25 cellular contexts compared by ENCODE assay signal in the genomic region with DNA sequence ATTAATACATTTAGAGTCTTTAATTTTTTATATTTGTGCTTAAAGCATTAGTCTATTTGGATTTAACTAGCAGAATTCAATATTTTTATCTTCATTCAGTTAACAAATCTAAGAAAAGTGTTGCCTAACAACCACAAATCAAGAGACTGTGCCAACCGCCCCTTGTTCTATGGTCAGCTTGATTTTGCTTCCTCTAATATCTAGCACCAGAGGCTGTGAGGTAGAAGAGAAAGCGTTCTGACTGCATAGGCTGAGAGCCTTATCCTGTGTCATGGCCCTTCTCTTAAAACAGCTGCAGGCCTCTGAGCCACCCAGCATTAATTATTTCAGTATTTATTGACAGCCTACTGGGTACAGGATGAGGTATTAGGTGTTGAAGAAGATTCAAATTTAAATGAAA.
"Had no signal": no experiment of that assay in that cellular context is flagged by ENCODE, and none has a peak within 500 bp of the region (broad histone marks: within the 10 kb centered on the region; RNA-seq: fewer than 3 reads in every experiment).

No MANE protein-coding gene starts in this region.

- ATAC-seq: foreskin keratinocyte; gastroesophageal sphincter; heart left ventricle; left colon; left lung; left ventricle myocardium superior; lower lobe of right lung; mucosa of descending colon; naive thymus-derived CD8-positive, alpha-beta T cell had no signal

- H3K27me3 ChIP-seq: esophagus muscularis mucosa, foreskin keratinocyte, gastroesophageal sphincter, heart left ventricle, hepatocyte, left lung had no signal

- DNase-seq: dermis blood vessel endothelial cell; dorsolateral prefrontal cortex; effector CD4-positive, alpha-beta T cell; effector memory CD4-positive, alpha-beta T cell; foreskin keratinocyte; heart left ventricle; hypothalamus; immature natural killer cell; islet precursor cell; kidney; kidney glomerular epithelial cell; left colon; left lung; left ventricle myocardium superior; lower lobe of right lung; mucosa of descending colon; naive B cell; naive thymus-derived CD8-positive, alpha-beta T cell had no signal

- H3K9me3 ChIP-seq: esophagus muscularis mucosa, gastroesophageal sphincter, left lung, lower lobe of right lung, mucosa of descending colon had no signal

- H3K4me2 ChIP-seq: hepatocyte had no signal

- H3K4me3 ChIP-seq: coronary artery, dorsolateral prefrontal cortex, esophagus muscularis mucosa, gastroesophageal sphincter, heart left ventricle, hepatocyte, left lung, lower lobe of right lung, mucosa of descending colon had no signal

- FAIRE-seq: colon, endothelial cell of umbilical vein, frontal cortex, kidney had no signal

- H3K4me1 ChIP-seq: esophagus muscularis mucosa, gastroesophageal sphincter, heart left ventricle, left lung, lower lobe of right lung had no signal

- H3K27ac ChIP-seq: coronary artery, dorsolateral prefrontal cortex, esophagus muscularis mucosa, foreskin keratinocyte, gastroesophageal sphincter, heart left ventricle, hepatocyte, left lung, lower lobe of right lung had no signal

- H3K36me3 ChIP-seq: esophagus muscularis mucosa, gastroesophageal sphincter, heart left ventricle, left lung, lower lobe of right lung had no signal

- H2AFZ ChIP-seq: hepatocyte had no signal
